9 cellular contexts compared by ENCODE assay signal in genomic region chr4:41256131-41256739, GRCh38. TPM values are rescaled to one million over a fixed set of nuclear protein-coding genes. Genes with fewer than 3 reads are reported as not detected.
DNase-seq lines count a peak whose midpoint lies in the region; ATAC-seq, FAIRE-seq and TF ChIP-seq lines count a peak whose summit lies in the region.
"Had no signal": no experiment of that assay in that cellular context is flagged by ENCODE, and none has a peak within 500 bp of the region (broad histone marks: within the 10 kb centered on the region; RNA-seq: fewer than 3 reads in every experiment).

No MANE protein-coding gene starts in this region.

- peaks cover 10% of the 10 kb centered on the region; the same call in 1 of the 2 replicates for H3K4me1 ChIP-seq in BLaER1

- H3K27ac ChIP-seq in BLaER1 (no peak overlapping the region), brain microvascular endothelial cell (peak overlapping the region; percentile 72)

- no peak overlapping the region; the same call in 1 of the 2 replicates for H3K9ac ChIP-seq in BLaER1

- peaks cover 0 to 8% of the 10 kb centered on the region in 2 donors for H3K36me3 Mint-ChIP-seq in naive B cell

- H3K4me3 Mint-ChIP-seq in naive B cell: peak overlapping the region; percentile 18 to 78 (median 64)
- H3K4me3 Mint-ChIP-seq: activated T-helper 17 cell treated with anti-CD3 and anti-CD28 coated beads, Interleukin-2, amount 50 U/mL, for 72 hours had no signal

- H3K27me3 ChIP-seq in BLaER1 (no peaks in the 10 kb centered on the region), brain microvascular endothelial cell (replicated peaks) (no peaks in the 10 kb centered on the region)

- in situ Hi-C loops in brain microvascular endothelial cell (cut with HindIII; ENCODE audit: low pct_ligation_motif_present, low sequenced_read_pairs): no loop called here

- no peak overlapping the region for H3K27ac Mint-ChIP-seq in naive B cell
- H3K27ac Mint-ChIP-seq: activated T-helper 17 cell treated with anti-CD3 and anti-CD28 coated beads, Interleukin-2, amount 50 U/mL, for 72 hours had no signal

- peaks cover 8 to 15% (median 9%) of the 10 kb centered on the region in 3 donors for H3K4me1 Mint-ChIP-seq in naive B cell
- H3K4me1 Mint-ChIP-seq: activated T-helper 17 cell treated with anti-CD3 and anti-CD28 coated beads, Interleukin-2, amount 50 U/mL, for 72 hours had no signal

- DNase-seq in HuH-7 (ENCODE audit: low spot score): peak; percentile 37
- DNase-seq in brain microvascular endothelial cell: peak; percentile 64
- no peak for DNase-seq in naive B cell
- no peak for DNase-seq in effector CD4-positive, alpha-beta T cell
- no peak for DNase-seq in midbrain (lab: John Stamatoyannopoulos, UW)
- DNase-seq in frontal cortex (ENCODE audit: low spot score in 2 of 2): no peak
- no peak for DNase-seq in HUDEP-2 (lab: John Stamatoyannopoulos, UW; ENCODE audit: unreplicated experiment in 76 of 76)

- H4K20me1 ChIP-seq in BLaER1: no peaks in the 10 kb centered on the region

- no peak for ATAC-seq in naive B cell (ENCODE audit: low read depth in 2 of 2)

- peak overlapping the region; percentile 74 for H3K4me3 ChIP-seq in BLaER1
- H3K4me3 ChIP-seq in brain microvascular endothelial cell (ENCODE audit: low read depth, low read length): peak overlapping the region; percentile 83

- H3K9me3 ChIP-seq in BLaER1: peaks cover 16% of the 10 kb centered on the region

- FAIRE-seq in frontal cortex (lab: Jason Lieb, UNC): no peak

- peak overlapping the region; percentile 73 for H3K4me2 ChIP-seq in BLaER1

- H3K27me3 Mint-ChIP-seq in naive B cell: peaks cover 39 to 74% (median 54%) of the 10 kb centered on the region in 3 donors

- H3K36me3 ChIP-seq in BLaER1: peaks cover 14% of the 10 kb centered on the region
- H3K36me3 ChIP-seq in brain microvascular endothelial cell (replicated peaks): peaks cover 31% of the 10 kb centered on the region

- H3K9me3 Mint-ChIP-seq in naive B cell: peaks cover 0 to 4% (median 0%) of the 10 kb centered on the region in 7 donors
- H3K9me3 Mint-ChIP-seq: activated T-helper 17 cell treated with anti-CD3 and anti-CD28 coated beads, Interleukin-2, amount 50 U/mL, for 72 hours had no signal

- no peak for TF ChIP-seq CTCF in brain microvascular endothelial cell (IDR thresholded peaks at IDR 0.05; ENCODE audit: low read depth, low read length, missing control alignments)

RNA-seq across cellular contexts. Expression of gene UCHL1, which starts 0.5 kb away (rescaled TPM):
- under 1 TPM in 1 of 6 donors, not detected in 5; 0.57 TPM for polyA plus RNA-seq in naive B cell (ENCODE audit: low read depth in 6 of 6)
- total RNA-seq in frontal cortex: 1,154 TPM

RNA-seq across cellular contexts. Expression of gene APBB2, which starts 41.9 kb away (rescaled TPM):
- 10 to 100 TPM in 5 of 6 donors, 1 to 10 TPM in 1; 8.6 to 23.5 (median 15.7) TPM for polyA plus RNA-seq in naive B cell (ENCODE audit: low read depth in 6 of 6)
- total RNA-seq in frontal cortex: 68.1 TPM

Comparison
In these comparisons a context has a peak if more than half of its experiments do, and no peak if none do; other contexts are left out.
1. DNase-seq: peak in HuH-7 (single experiment) and brain microvascular endothelial cell (single experiment); none in naive B cell (single experiment), effector CD4-positive, alpha-beta T cell (single experiment), midbrain (single experiment), frontal cortex (0 of 2) and HUDEP-2 (0 of 76).